ENCODE assay signal across 32 cellular contexts in genomic region chr14:71150737-71151136, GRCh38.
"Had no signal": no experiment of that assay in that cellular context is flagged by ENCODE, and none has a peak within 500 bp of the region (broad histone marks: within the 10 kb centered on the region; RNA-seq: fewer than 3 reads in every experiment).

No MANE protein-coding gene starts in this region.

- H3K9ac ChIP-seq: parathyroid adenoma had no signal

- H2AFZ ChIP-seq: parathyroid adenoma had no signal

- H3K9me3 ChIP-seq: ovary, right lobe of liver, testis had no signal

- ATAC-seq: naive thymus-derived CD8-positive, alpha-beta T cell; natural killer cell treated with Interleukin-12 subunit alpha and Interleukin-12 subunit beta and Interleukin-15 and Interleukin-18, amount 100 ng/mL, for 72 hours; psoas muscle; right cardiac atrium; right lobe of liver; stimulated activated memory B cell treated with anti-CD40 and anti-IgM and Interleukin-4, amounts not matched to agents 10 μg/mL and 1 μg/mL and 100 μg/mL, for 72 hours; stimulated activated naive CD8-positive, alpha-beta T cell treated with anti-CD3 and anti-CD28 coated beads, Interleukin-15, amount 100 ng/mL, for 72 hours; stimulated activated naive CD8-positive, alpha-beta T cell treated with anti-CD3 and anti-CD28 coated beads, Interleukin-15, Interleukin-2, amounts not matched to agents 100 U/mL and 50 U/mL, for 24 hours; upper lobe of right lung had no signal

- H3K27me3 Mint-ChIP-seq: natural killer cell treated with Interleukin-12 subunit alpha and Interleukin-12 subunit beta and Interleukin-15 and Interleukin-18, amount 100 ng/mL, for 72 hours; progenitor cell of endocrine pancreas; type B pancreatic cell had no signal

- H3K27ac Mint-ChIP-seq: natural killer cell treated with Interleukin-12 subunit alpha and Interleukin-12 subunit beta and Interleukin-15 and Interleukin-18, amount 100 ng/mL, for 72 hours; nephron progenitor cell; progenitor cell of endocrine pancreas; stimulated activated memory B cell treated with anti-CD40 and anti-IgM and Interleukin-4, amounts not matched to agents 10 μg/mL and 1 μg/mL and 100 μg/mL, for 72 hours; stimulated activated naive CD8-positive, alpha-beta T cell treated with anti-CD3 and anti-CD28 coated beads, Interleukin-15, amount 100 ng/mL, for 72 hours; type B pancreatic cell had no signal

- H3K36me3 Mint-ChIP-seq: type B pancreatic cell had no signal

- DNase-seq: naive thymus-derived CD8-positive, alpha-beta T cell; nephron progenitor cell; occipital lobe; ovary; posterior cingulate gyrus; psoas muscle; right cardiac atrium; right lobe of liver; spleen; stimulated activated CD4-positive, alpha-beta T cell treated with anti-CD3 and anti-CD28 coated beads, Interleukin-12 subunit alpha, Interleukin-12 subunit beta, amount 100 ng/mL, for 4 hours; stimulated activated CD4-positive, alpha-beta T cell treated with anti-CD3 and anti-CD28 coated beads, Interleukin-1b, Interleukin-23, amount 100 ng/mL, for 48 hours; stimulated activated CD4-positive, alpha-beta T cell treated with anti-CD3 and anti-CD28 coated beads, Interleukin-4, amount 100 ng/mL, for 1 hour; stimulated activated CD4-positive, alpha-beta T cell treated with anti-CD3 and anti-CD28 coated beads, Interleukin-4, amount 100 ng/mL, for 4 hours; stimulated activated CD8-positive, alpha-beta memory T cell treated with anti-CD3 and anti-CD28 coated beads, Interleukin-4, amount 100 ng/mL, for 48 hours; stimulated activated naive CD4-positive, alpha-beta T cell; stimulated activated naive CD8-positive, alpha-beta T cell treated with anti-CD3 and anti-CD28 coated beads, Interleukin-15, amount 100 ng/mL, for 72 hours; stimulated activated naive CD8-positive, alpha-beta T cell treated with anti-CD3 and anti-CD28 coated beads, Interleukin-15, Interleukin-2, amounts not matched to agents 100 U/mL and 50 U/mL, for 24 hours; substantia nigra; testis; tibial artery; transverse colon; upper lobe of right lung had no signal

- H3K4me3 ChIP-seq: ovary, psoas muscle, right lobe of liver, skin epidermis, smooth muscle cell, spleen, suprapubic skin, testis, tibial artery, transverse colon, upper lobe of right lung, vagina had no signal

- H3K27ac ChIP-seq: ovary, parathyroid adenoma, psoas muscle, right lobe of liver, skin epidermis, spleen, suprapubic skin, testis, tibial artery, transverse colon, upper lobe of right lung, vagina had no signal

- H3K27me3 ChIP-seq: ovary, right lobe of liver, spleen, suprapubic skin, testis, tibial artery, transverse colon, upper lobe of right lung, vagina had no signal

- H3K4me1 Mint-ChIP-seq: neural crest cell; stimulated activated memory B cell treated with anti-CD40 and anti-IgM and Interleukin-4, amounts not matched to agents 10 μg/mL and 1 μg/mL and 100 μg/mL, for 72 hours had no signal

- H3K36me3 ChIP-seq: ovary, right lobe of liver, suprapubic skin, transverse colon, upper lobe of right lung, vagina had no signal

- H3K4me1 ChIP-seq: parathyroid adenoma, psoas muscle, right lobe of liver, spleen, suprapubic skin, testis, tibial artery, transverse colon, upper lobe of right lung, vagina had no signal

- H3K79me2 ChIP-seq: parathyroid adenoma had no signal

- H3K4me2 ChIP-seq: smooth muscle cell had no signal

- H3K4me3 Mint-ChIP-seq: naive thymus-derived CD8-positive, alpha-beta T cell; natural killer cell treated with Interleukin-12 subunit alpha and Interleukin-12 subunit beta and Interleukin-15 and Interleukin-18, amount 100 ng/mL, for 72 hours; nephron progenitor cell; neural crest cell; stimulated activated memory B cell treated with anti-CD40 and anti-IgM and Interleukin-4, amounts not matched to agents 10 μg/mL and 1 μg/mL and 100 μg/mL, for 72 hours; stimulated activated naive CD8-positive, alpha-beta T cell treated with anti-CD3 and anti-CD28 coated beads, Interleukin-15, amount 100 ng/mL, for 72 hours; type B pancreatic cell had no signal
